ENCODE assay signal across 8 cellular contexts in genomic region chr12:27523642-27524488, GRCh38. TPM values are rescaled to one million over a fixed set of nuclear protein-coding genes. Genes with fewer than 3 reads are reported as not detected.
DNase-seq lines count a peak whose midpoint lies in the region; ATAC-seq and TF ChIP-seq lines count a peak whose summit lies in the region.

Gene PPFIBP1 (plus strand): TSS chr12:27524206. CDS start chr12:27633397, 109,191 bp downstream.

- peak; percentile 96 for DNase-seq in GM12865 (ENCODE audit: low read depth)
- DNase-seq in NCI-H128 (lab: John Stamatoyannopoulos, UW; ENCODE audit: unreplicated experiment): peak; percentile 96
- DNase-seq in activated naive CD8-positive, alpha-beta T cell treated with anti-CD3 and anti-CD28 coated beads, Interleukin-2, amount 10 ng/mL, durations not matched to agents 7 days and 5 days: peak; percentile 88
- peak; percentile 100 for DNase-seq in glutamatergic neuron
- DNase-seq in osteocyte (ENCODE audit: extremely low spot score, unreplicated experiment): peak; percentile 98

- ATAC-seq in HG02642 (IDR thresholded peaks at IDR 0.05; ENCODE audit: poor library complexity, unreplicated experiment): peak; percentile 97
- peak; percentile 95 for ATAC-seq in activated naive CD8-positive, alpha-beta T cell treated with anti-CD3 and anti-CD28 coated beads, Interleukin-2, amount 10 ng/mL, durations not matched to agents 7 days and 5 days (ENCODE audit: low read depth)

- H3K4me3 ChIP-seq in GM12865 (ENCODE audit: low read depth, low read length) (peak within 1 kb of the TSS; percentile 79), SU-DHL-6 (ENCODE audit: insufficient read depth, low read length, poor library complexity, severe bottlenecking) (peak within 1 kb of the TSS; percentile 71), thymus (ENCODE audit: low read length) (peak within 1 kb of the TSS; percentile 98)

- peak; percentile 30 for TF ChIP-seq CTCF in GM12865 (IDR thresholded peaks at IDR 0.05; ENCODE audit: insufficient read depth, low read depth, low read length, missing control alignments)
- TF ChIP-seq CTCF in SU-DHL-6 (IDR thresholded peaks at IDR 0.05; ENCODE audit: insufficient read depth, low read length, poor library complexity, severe bottlenecking): no peak
- no peak for TF ChIP-seq CTCF in glutamatergic neuron (IDR thresholded peaks at IDR 0.05; ENCODE audit: partially characterized antibody, unreplicated experiment)
- TF ChIP-seq CTCF in osteocyte (IDR thresholded peaks at IDR 0.05): peak; percentile 30

- H3K4me3 Mint-ChIP-seq in activated naive CD8-positive, alpha-beta T cell treated with anti-CD3 and anti-CD28 coated beads, Interleukin-2, amount 10 ng/mL, durations not matched to agents 7 days and 5 days: peak within 1 kb of the TSS; percentile 97
- H3K4me3 Mint-ChIP-seq in glutamatergic neuron (ENCODE audit: unreplicated experiment) (peak within 1 kb of the TSS; percentile 90), osteocyte (ENCODE audit: unreplicated experiment) (peak within 1 kb of the TSS; percentile 88)

- no peaks in the 10 kb centered on the region for H3K36me3 ChIP-seq in SU-DHL-6 (ENCODE audit: low read length)
- no peaks in the 10 kb centered on the region for H3K36me3 ChIP-seq in thymus (ENCODE audit: control insufficient read depth, insufficient read depth)

- peaks cover 19% of the 10 kb centered on the region for H3K27me3 Mint-ChIP-seq in activated naive CD8-positive, alpha-beta T cell treated with anti-CD3 and anti-CD28 coated beads, Interleukin-2, amount 10 ng/mL, durations not matched to agents 7 days and 5 days
- peaks cover 4% of the 10 kb centered on the region for H3K27me3 Mint-ChIP-seq in glutamatergic neuron (ENCODE audit: unreplicated experiment)
- H3K27me3 Mint-ChIP-seq in osteocyte (ENCODE audit: unreplicated experiment): no peaks in the 10 kb centered on the region

- under 1% methylated on average over 41 of the region's 41 CpGs for WGBS in thymus

- peak within 1 kb of the TSS; percentile 95 for H3K27ac Mint-ChIP-seq in activated naive CD8-positive, alpha-beta T cell treated with anti-CD3 and anti-CD28 coated beads, Interleukin-2, amount 10 ng/mL, durations not matched to agents 7 days and 5 days
- H3K27ac Mint-ChIP-seq in glutamatergic neuron (ENCODE audit: unreplicated experiment): peak within 1 kb of the TSS; percentile 96
- peak within 1 kb of the TSS; percentile 88 for H3K27ac Mint-ChIP-seq in osteocyte (ENCODE audit: unreplicated experiment)

- H3K79me2 ChIP-seq in SU-DHL-6 (ENCODE audit: insufficient read depth, low read length): no peaks in the 10 kb centered on the region

- peaks cover 26% of the 10 kb centered on the region for H3K4me1 Mint-ChIP-seq in activated naive CD8-positive, alpha-beta T cell treated with anti-CD3 and anti-CD28 coated beads, Interleukin-2, amount 10 ng/mL, durations not matched to agents 7 days and 5 days
- H3K4me1 Mint-ChIP-seq in glutamatergic neuron (ENCODE audit: low read depth, unreplicated experiment) (peaks cover 9% of the 10 kb centered on the region), osteocyte (ENCODE audit: unreplicated experiment) (peaks cover 55% of the 10 kb centered on the region)

- H3K27ac ChIP-seq in SU-DHL-6 (ENCODE audit: low read depth, low read length) (no peak within 1 kb of the TSS), thymus (ENCODE audit: low read depth) (peak within 1 kb of the TSS; percentile 93)

- POLR2A ChIA-PET in activated naive CD8-positive, alpha-beta T cell treated with anti-CD3 and anti-CD28 coated beads, Interleukin-2, amount 10 ng/mL, durations not matched to agents 7 days and 5 days (lab: Charles Lee): interaction anchor here (0.6 to 2.0 kb wide), 7 partner anchors 8 to 89 kb away, joined by 3 to 12 read pairs (median 4); no protein-coding TSS in a partner anchor

- peak within 1 kb of the TSS; percentile 93 for H2AFZ ChIP-seq in SU-DHL-6 (ENCODE audit: low read depth, low read length, severe bottlenecking)

- no peaks in the 10 kb centered on the region for H3F3A ChIP-seq in SU-DHL-6 (ENCODE audit: insufficient read depth)

- H3K9me2 ChIP-seq in SU-DHL-6 (replicated peaks; ENCODE audit: insufficient read depth, low read length): no peaks in the 10 kb centered on the region

- H3K4me1 ChIP-seq in thymus (ENCODE audit: control insufficient read depth, insufficient read depth, low read length): peaks cover 10% of the 10 kb centered on the region

- peak within 1 kb of the TSS; percentile 67 for H3K4me2 ChIP-seq in SU-DHL-6 (ENCODE audit: low read depth, low read length, poor library complexity, severe bottlenecking)

- no peaks in the 10 kb centered on the region for H3K27me3 ChIP-seq in SU-DHL-6 (ENCODE audit: low read length)
- no peaks in the 10 kb centered on the region for H3K27me3 ChIP-seq in thymus (ENCODE audit: control insufficient read depth, insufficient read depth)

- no peaks in the 10 kb centered on the region for H3K9me3 Mint-ChIP-seq in activated naive CD8-positive, alpha-beta T cell treated with anti-CD3 and anti-CD28 coated beads, Interleukin-2, amount 10 ng/mL, durations not matched to agents 7 days and 5 days
- H3K9me3 Mint-ChIP-seq in glutamatergic neuron (ENCODE audit: unreplicated experiment) (no peaks in the 10 kb centered on the region), osteocyte (ENCODE audit: unreplicated experiment) (no peaks in the 10 kb centered on the region)

- H3K9me3 ChIP-seq in SU-DHL-6 (ENCODE audit: insufficient read depth, low read length) (no peaks in the 10 kb centered on the region), thymus (ENCODE audit: control insufficient read depth) (no peaks in the 10 kb centered on the region)

- H3K36me3 Mint-ChIP-seq in activated naive CD8-positive, alpha-beta T cell treated with anti-CD3 and anti-CD28 coated beads, Interleukin-2, amount 10 ng/mL, durations not matched to agents 7 days and 5 days: peaks cover 12% of the 10 kb centered on the region
- H3K36me3 Mint-ChIP-seq in glutamatergic neuron (ENCODE audit: unreplicated experiment) (no peaks in the 10 kb centered on the region), osteocyte (ENCODE audit: unreplicated experiment) (peaks cover 5% of the 10 kb centered on the region)

- peak within 1 kb of the TSS; percentile 53 for H3K9ac ChIP-seq in SU-DHL-6 (ENCODE audit: low read length)

- H4K20me1 ChIP-seq in SU-DHL-6 (ENCODE audit: low read depth, low read length): no peaks in the 10 kb centered on the region

RNA-seq across cellular contexts. Expression of gene PPFIBP1, which starts in this region (rescaled TPM):
- total RNA-seq in activated naive CD8-positive, alpha-beta T cell treated with anti-CD3 and anti-CD28 coated beads, Interleukin-2, amount 10 ng/mL, durations not matched to agents 7 days and 5 days: 10 to 100 TPM; 14.6 to 18.2 TPM
- total RNA-seq in glutamatergic neuron (ENCODE audit: unreplicated experiment): 43.0 TPM
- 81.5 and 84.1 TPM in 2 replicates for total RNA-seq in osteocyte
- polyA plus RNA-seq in thymus: 10.0 TPM

Comparison
In these comparisons a context has a peak if more than half of its experiments do, and no peak if none do; other contexts are left out.
1. CTCF ChIP-seq: peak in GM12865 (single experiment) and osteocyte (single experiment); none in SU-DHL-6 (single experiment) and glutamatergic neuron (single experiment).
2. Peak in every context shown above with its lines, with median percentiles within 50 percentile points of each other: DNase-seq, H3K4me3 ChIP-seq, H3K27ac Mint-ChIP-seq and H3K4me3 Mint-ChIP-seq.